In the genomic region with DNA sequence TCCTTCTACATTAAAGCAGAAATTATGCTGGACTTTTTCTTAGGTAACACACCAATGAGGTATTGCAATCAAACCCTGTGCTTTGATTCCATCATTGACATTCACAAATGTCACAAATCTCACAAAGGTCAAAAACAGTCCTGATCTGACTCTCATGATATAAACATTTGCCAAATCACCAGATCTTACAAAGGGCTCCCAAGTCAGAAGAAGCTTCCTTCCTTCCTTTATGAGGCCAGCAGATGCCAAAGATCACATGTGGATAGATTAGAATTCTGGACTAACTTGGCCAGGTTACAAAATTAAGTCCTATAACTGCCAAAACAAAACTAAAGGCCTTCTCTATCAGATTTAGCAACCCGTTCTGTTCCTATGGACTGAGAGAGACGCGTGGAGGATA, we compare ENCODE assay signal across 2 cellular contexts. TPM values are rescaled to one million over a fixed set of nuclear protein-coding genes. Genes with fewer than 3 reads are reported as not detected.
"Had no signal": no experiment of that assay in that cellular context is flagged by ENCODE, and none has a peak within 500 bp of the region (broad histone marks: within the 10 kb centered on the region; RNA-seq: fewer than 3 reads in every experiment).

No MANE protein-coding gene starts in this region.

RNA-seq across cellular contexts. Expression of gene MALL, which starts 53.3 kb away (rescaled TPM):
- polyA plus RNA-seq: immature natural killer cell; naive thymus-derived CD4-positive, alpha-beta T cell had no signal
